In the genomic region with DNA sequence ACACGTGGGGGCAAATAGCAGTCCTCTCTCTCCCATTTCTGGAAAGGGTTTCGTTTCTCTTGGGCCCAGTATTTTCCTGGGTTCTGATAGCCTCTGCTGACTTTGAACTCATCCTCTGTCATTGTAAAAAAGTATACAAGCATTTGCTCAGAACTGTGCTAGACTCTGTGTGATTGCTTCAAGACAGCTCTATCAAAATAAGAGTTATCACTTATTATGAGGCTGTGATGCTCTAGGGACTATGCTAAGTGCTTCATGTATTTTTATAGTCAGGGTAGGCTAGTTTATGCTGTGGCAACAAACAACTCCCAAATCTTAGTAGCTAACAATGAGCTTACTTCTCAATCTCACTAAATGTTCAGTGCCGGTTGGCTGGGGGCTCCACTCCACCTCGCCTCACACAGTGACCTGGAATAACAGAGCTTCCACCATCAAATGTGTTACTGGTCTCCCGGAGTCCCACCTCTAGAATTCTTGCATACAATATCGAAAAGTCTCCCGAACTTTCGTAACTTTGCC, we compare ENCODE assay signal across 23 cellular contexts.
DNase-seq lines count a peak whose midpoint lies in the region; ATAC-seq, FAIRE-seq and TF ChIP-seq lines count a peak whose summit lies in the region.
"Had no signal": no experiment of that assay in that cellular context is flagged by ENCODE, and none has a peak within 500 bp of the region (broad histone marks: within the 10 kb centered on the region; RNA-seq: fewer than 3 reads in every experiment).

No MANE protein-coding gene starts in this region.

- H3K9me3 ChIP-seq in astrocyte (ENCODE audit: insufficient read depth, low read depth, low read length) (no peaks in the 10 kb centered on the region), neural progenitor cell (ENCODE audit: low read depth) (no peaks in the 10 kb centered on the region), thyroid gland (no peaks in the 10 kb centered on the region)

- H3K36me3 Mint-ChIP-seq in astrocyte (ENCODE audit: low read depth, unreplicated experiment) = no peaks in the 10 kb centered on the region
- no peaks in the 10 kb centered on the region for H3K36me3 Mint-ChIP-seq in neural progenitor cell
- no peaks in the 10 kb centered on the region for H3K36me3 Mint-ChIP-seq in stimulated activated effector memory CD8-positive, alpha-beta T cell treated with anti-CD3 and anti-CD28 coated beads, Interleukin-12 subunit alpha, Interleukin-12 subunit beta, amount 100 ng/mL, for 72 hours
- H3K36me3 Mint-ChIP-seq: brain had no signal

- 74% methylated on average over 8 of the region's 8 CpGs for WGBS in thyroid gland, 2 donors

- H3K4me1 Mint-ChIP-seq in astrocyte (ENCODE audit: low read depth, unreplicated experiment) (peaks cover 58% of the 10 kb centered on the region), neural progenitor cell (peaks cover 4% of the 10 kb centered on the region)
- H3K4me1 Mint-ChIP-seq in stimulated activated effector memory CD8-positive, alpha-beta T cell treated with anti-CD3 and anti-CD28 coated beads, Interleukin-12 subunit alpha, Interleukin-12 subunit beta, amount 100 ng/mL, for 72 hours = no peaks in the 10 kb centered on the region
- H3K4me1 Mint-ChIP-seq: B cell, endodermal cell had no signal

- H3K4me1 ChIP-seq in astrocyte (ENCODE audit: insufficient read depth, low read length) (peaks cover 45% of the 10 kb centered on the region), neural progenitor cell (no peaks in the 10 kb centered on the region), thyroid gland (peaks cover 4 to 42% of the 10 kb centered on the region in 2 donors)
- H3K4me1 ChIP-seq: parathyroid adenoma had no signal

- H3F3A ChIP-seq in neural progenitor cell (ENCODE audit: low read depth) = no peaks in the 10 kb centered on the region

- no peaks in the 10 kb centered on the region for H3K27me3 ChIP-seq in astrocyte (ENCODE audit: insufficient read depth, low read length)
- no peaks in the 10 kb centered on the region for H3K27me3 ChIP-seq in neural progenitor cell
- H3K27me3 ChIP-seq in thyroid gland = no peaks in the 10 kb centered on the region

- H3K9ac ChIP-seq in astrocyte (ENCODE audit: low read length) (peak overlapping the region; percentile 39), neural progenitor cell (no peak overlapping the region)
- H3K9ac ChIP-seq: parathyroid adenoma had no signal

- H3K4me3 Mint-ChIP-seq in astrocyte (ENCODE audit: unreplicated experiment) (no peak overlapping the region), neural progenitor cell (no peak overlapping the region)
- H3K4me3 Mint-ChIP-seq in stimulated activated effector memory CD8-positive, alpha-beta T cell treated with anti-CD3 and anti-CD28 coated beads, Interleukin-12 subunit alpha, Interleukin-12 subunit beta, amount 100 ng/mL, for 72 hours = no peak overlapping the region
- H3K4me3 Mint-ChIP-seq: activated B cell treated with CpG ODN at 0.5 μM for 24 hours; activated CD4-positive, alpha-beta memory T cell treated with anti-CD3 and anti-CD28 coated beads for 36 hours; B cell; brain; endodermal cell had no signal

- TF ChIP-seq CTCF in astrocyte (IDR thresholded peaks at IDR 0.05; ENCODE audit: insufficient read depth, low read depth, low read length) (no peak), neural progenitor cell (IDR thresholded peaks at IDR 0.05) (no peak), thyroid gland (IDR thresholded peaks at IDR 0.05) (no peak)

- no peaks in the 10 kb centered on the region for H4K20me1 ChIP-seq in astrocyte (ENCODE audit: insufficient read depth, low read length)
- no peaks in the 10 kb centered on the region for H4K20me1 ChIP-seq in neural progenitor cell (ENCODE audit: low read depth)

- H3K36me3 ChIP-seq in astrocyte (ENCODE audit: insufficient read depth, low read length) (no peaks in the 10 kb centered on the region), neural progenitor cell (no peaks in the 10 kb centered on the region), thyroid gland (no peaks in the 10 kb centered on the region)

- H2AFZ ChIP-seq in astrocyte (ENCODE audit: low read depth, low read length) (peak overlapping the region; percentile 20), neural progenitor cell (replicated peaks) (peak overlapping the region; percentile 61)
- H2AFZ ChIP-seq: parathyroid adenoma had no signal

- intact Hi-C loops in thyroid gland (cut with DNase I) = no loop called here

- no peaks in the 10 kb centered on the region for H3K27me3 Mint-ChIP-seq in astrocyte (ENCODE audit: low read depth, unreplicated experiment)
- no peaks in the 10 kb centered on the region for H3K27me3 Mint-ChIP-seq in neural progenitor cell (ENCODE audit: insufficient read depth, low read depth)
- H3K27me3 Mint-ChIP-seq: activated CD4-positive, alpha-beta memory T cell treated with anti-CD3 and anti-CD28 coated beads for 36 hours had no signal

- H3K79me2 ChIP-seq in astrocyte (ENCODE audit: insufficient read depth, low read length) (no peaks in the 10 kb centered on the region), neural progenitor cell (ENCODE audit: low read depth) (no peaks in the 10 kb centered on the region)
- H3K79me2 ChIP-seq: parathyroid adenoma had no signal

- peaks cover 1% of the 10 kb centered on the region for H3K9me3 Mint-ChIP-seq in astrocyte (ENCODE audit: unreplicated experiment)
- H3K9me3 Mint-ChIP-seq in neural progenitor cell = no peaks in the 10 kb centered on the region
- peaks cover 2% of the 10 kb centered on the region for H3K9me3 Mint-ChIP-seq in stimulated activated effector memory CD8-positive, alpha-beta T cell treated with anti-CD3 and anti-CD28 coated beads, Interleukin-12 subunit alpha, Interleukin-12 subunit beta, amount 100 ng/mL, for 72 hours
- H3K9me3 Mint-ChIP-seq: activated B cell treated with CpG ODN at 0.5 μM for 24 hours had no signal

- H3K27ac Mint-ChIP-seq in astrocyte (ENCODE audit: unreplicated experiment) (no peak overlapping the region), neural progenitor cell (no peak overlapping the region)
- H3K27ac Mint-ChIP-seq in stimulated activated effector memory CD8-positive, alpha-beta T cell treated with anti-CD3 and anti-CD28 coated beads, Interleukin-12 subunit alpha, Interleukin-12 subunit beta, amount 100 ng/mL, for 72 hours = no peak overlapping the region
- H3K27ac Mint-ChIP-seq: activated B cell treated with CpG ODN at 0.5 μM for 24 hours; activated CD4-positive, alpha-beta memory T cell treated with anti-CD3 and anti-CD28 coated beads for 36 hours; B cell; endodermal cell had no signal

- H3K4me2 ChIP-seq in astrocyte (ENCODE audit: low read length) = peak overlapping the region; percentile 47
- H3K4me2 ChIP-seq in neural progenitor cell = no peak overlapping the region

- no peak overlapping the region for H3K4me3 ChIP-seq in astrocyte (ENCODE audit: insufficient read depth, low read depth, low read length)
- H3K4me3 ChIP-seq in neural progenitor cell = no peak overlapping the region
- H3K4me3 ChIP-seq in thyroid gland (replicated peaks in 1 of 3) = no peak overlapping the region
- H3K4me3 ChIP-seq: GM12878, skin epidermis had no signal

- TF ChIP-seq POLR2A in thyroid gland (IDR thresholded peaks at IDR 0.05) (no peak), erythroblast (IDR thresholded peaks at IDR 0.05; ENCODE audit: low read length) (no peak)

- DNase-seq in DMS153 treated with DMSO at 0.1 percent for 48 hours (lab: John Stamatoyannopoulos, UW; ENCODE audit: unreplicated experiment) (peak; percentile 23), DMS153 (lab: John Stamatoyannopoulos, UW) (no peak), astrocyte (ENCODE audit: low read depth) (no peak), neural progenitor cell (ENCODE audit: low spot score) (no peak), thyroid gland (no peak), erythroblast (lab: John Stamatoyannopoulos, UW) (no peak)
- DNase-seq in stimulated activated effector memory CD8-positive, alpha-beta T cell treated with anti-CD3 and anti-CD28 coated beads, Interleukin-12 subunit alpha, Interleukin-12 subunit beta, amount 100 ng/mL, for 72 hours (ENCODE audit: low spot score in 2 of 2) = no peak
- DNase-seq: activated B cell treated with CpG ODN at 0.5 μM for 24 hours; activated CD4-positive, alpha-beta memory T cell treated with anti-CD3 and anti-CD28 coated beads for 36 hours; DND-41; endodermal cell; glutamatergic neuron; NCI-H524; stimulated activated naive CD4-positive, alpha-beta T cell; trophoblast cell had no signal

- FAIRE-seq in astrocyte (lab: Jason Lieb, UNC) = no peak
- FAIRE-seq: GM12878, RCC 7860 had no signal

- ATAC-seq in stimulated activated effector memory CD8-positive, alpha-beta T cell treated with anti-CD3 and anti-CD28 coated beads, Interleukin-12 subunit alpha, Interleukin-12 subunit beta, amount 100 ng/mL, for 72 hours = no peak
- no peak for ATAC-seq in HG02623 (IDR thresholded peaks at IDR 0.05; ENCODE audit: unreplicated experiment)
- ATAC-seq: GM12878 had no signal

- H3K27ac ChIP-seq in astrocyte (ENCODE audit: low read depth, low read length) (peak overlapping the region; percentile 78), neural progenitor cell (no peak overlapping the region), thyroid gland (peak overlapping the region; percentile 74 to 81 (median 78))
- H3K27ac ChIP-seq: 22Rv1, parathyroid adenoma, skin epidermis had no signal
